In genomic region chr16:49407873-49408565, GRCh38 we compare ENCODE assay signal across 7 cellular contexts. TPM values are rescaled to one million over a fixed set of nuclear protein-coding genes. Genes with fewer than 3 reads are reported as not detected.
DNase-seq lines count a peak whose midpoint lies in the region; ATAC-seq and TF ChIP-seq lines count a peak whose summit lies in the region.

No MANE protein-coding gene starts in this region.

- no peaks in the 10 kb centered on the region for H3K9me3 ChIP-seq in sigmoid colon

- in situ Hi-C loops in GM13977 (cut with MboI; ENCODE audit: low pct_unique_long_range_greater_than_20kb, low sequenced_read_pairs, unreplicated experiment), result no loop called here

- no peak for TF ChIP-seq EP300 in sigmoid colon (IDR thresholded peaks at IDR 0.05)

- H3K4me3 ChIP-seq in sigmoid colon, result no peak overlapping the region

- DNase-seq in GM13977 (ENCODE audit: low spot score), result peak; percentile 71
- peak; percentile 58 for DNase-seq in NCI-H128 (lab: John Stamatoyannopoulos, UW; ENCODE audit: unreplicated experiment)
- peak; percentile 13 to 55 (median 43) for DNase-seq in T-helper 1 cell
- DNase-seq in amniotic stem cell (lab: John Stamatoyannopoulos, UW), result peak; percentile 50
- DNase-seq in left ventricle myocardium superior, result peak; percentile 89
- DNase-seq in sigmoid colon, result peak; percentile 91

- H3K36me3 ChIP-seq in sigmoid colon, result no peaks in the 10 kb centered on the region

- H3K4me1 ChIP-seq in sigmoid colon, result peaks cover 0 to 4% (median 0%) of the 10 kb centered on the region in 4 donors

- H3K27me3 ChIP-seq in sigmoid colon, result peaks cover 0 to 4% (median 0%) of the 10 kb centered on the region in 3 donors

- ATAC-seq in HG02759 (IDR thresholded peaks at IDR 0.05; ENCODE audit: unreplicated experiment) (peak; percentile 91), left ventricle myocardium superior (peak; percentile 99)

- TF ChIP-seq CTCF in GM13977 (IDR thresholded peaks at IDR 0.05; ENCODE audit: extremely low read depth, insufficient read depth, missing control alignments) (peak; percentile 94), sigmoid colon (IDR thresholded peaks at IDR 0.05) (peak; percentile 77 to 86 (median 82))

- no peak overlapping the region for H3K27ac ChIP-seq in sigmoid colon

- no peak for TF ChIP-seq POLR2A in sigmoid colon (IDR thresholded peaks at IDR 0.05)

- 23 to 28% methylated on average over 17 of the region's 17 CpGs for WGBS in sigmoid colon, 2 donors

- intact Hi-C loops in left ventricle myocardium superior (cut with micrococcal nuclease), result loop anchor here (10.0 kb wide), 2 partner anchors 187 to 517 kb away; no protein-coding TSS in a partner anchor
- intact Hi-C loops in sigmoid colon (cut with DNase I), result loop anchor here (2.0 to 5.0 kb wide), 4 partner anchors 185 to 515 kb away; no protein-coding TSS in a partner anchor

RNA-seq across cellular contexts. Expression of gene C16orf78, which starts 34.4 kb away (rescaled TPM):
- total RNA-seq in left ventricle myocardium superior (not detected), sigmoid colon (not detected)
- not detected for polyA plus RNA-seq in sigmoid colon
